Comparison of ENCODE assay signal across 8 cellular contexts in genomic region chrX:72573158-72573511, GRCh38. TPM values are rescaled to one million over a fixed set of nuclear protein-coding genes. Genes with fewer than 3 reads are reported as not detected.
DNase-seq lines count a peak whose midpoint lies in the region; ATAC-seq and TF ChIP-seq lines count a peak whose summit lies in the region.

No MANE protein-coding gene starts in this region.

- peaks cover 6% of the 10 kb centered on the region for H3K27me3 Mint-ChIP-seq in osteocyte (ENCODE audit: unreplicated experiment)

- H3K27ac ChIP-seq in 22Rv1, result peak overlapping the region; percentile 59
- H3K27ac ChIP-seq in dorsolateral prefrontal cortex, result peak overlapping the region in 38 of 59 donors; percentile 61 to 91 (median 80)
- H3K27ac ChIP-seq in caudate nucleus (ENCODE audit: low read depth, low read length), result no peak overlapping the region

- H3K27me3 ChIP-seq in dorsolateral prefrontal cortex, result peaks cover 0 to 63% (median 18%) of the 10 kb centered on the region in 45 donors

- H3K4me1 Mint-ChIP-seq in osteocyte (ENCODE audit: unreplicated experiment), result peaks cover 6% of the 10 kb centered on the region

- ATAC-seq in GM19397 (IDR thresholded peaks at IDR 0.05; ENCODE audit: unreplicated experiment), result peak; percentile 19
- ATAC-seq in HG03571 (IDR thresholded peaks at IDR 0.05; ENCODE audit: unreplicated experiment), result peak; percentile 6

- H3K9me3 Mint-ChIP-seq in osteocyte (ENCODE audit: unreplicated experiment), result peaks cover 4% of the 10 kb centered on the region

- intact Hi-C loops in dorsolateral prefrontal cortex (cut with DNase I), result no loop called here

- TF ChIP-seq CTCF in 22Rv1 (IDR thresholded peaks at IDR 0.05), result peak; percentile 16; the same call in 1 of the 2 replicates
- TF ChIP-seq CTCF in dorsolateral prefrontal cortex (IDR thresholded peaks at IDR 0.05 in 54 of 56, conservative IDR thresholded peaks at IDR 0.05 in 2 of 56; ENCODE audit: low read depth in 1 of 56, partially characterized antibody in 56 of 56), result peak in 5 of 56 donors; percentile 3 to 13 (median 7)
- no peak for TF ChIP-seq CTCF in osteocyte (IDR thresholded peaks at IDR 0.05)

- peak overlapping the region in 58 of 59 donors; percentile 33 to 75 (median 61) for H3K4me3 ChIP-seq in dorsolateral prefrontal cortex

- H3K36me3 Mint-ChIP-seq in osteocyte (ENCODE audit: unreplicated experiment), result no peaks in the 10 kb centered on the region

- peak overlapping the region; percentile 89 for H3K27ac Mint-ChIP-seq in osteocyte (ENCODE audit: unreplicated experiment)

- H3K4me3 Mint-ChIP-seq in osteocyte (ENCODE audit: unreplicated experiment), result peak overlapping the region; percentile 83

- DNase-seq in dorsolateral prefrontal cortex (no peak), osteocyte (ENCODE audit: extremely low spot score, unreplicated experiment) (no peak), COR-L47 (lab: John Stamatoyannopoulos, UW) (no peak), caudate nucleus (lab: John Stamatoyannopoulos, UW) (no peak)
- no peak for DNase-seq in activated effector memory CD4-positive, alpha-beta T cell treated with Interleukin-2 at 50 U/mL for 16 hours

RNA-seq across cellular contexts. Expression of gene HDAC8, which starts 0.5 kb away (rescaled TPM):
- 10 to 100 TPM; 34.5 to 64.0 (median 48.6) TPM for total RNA-seq in dorsolateral prefrontal cortex
- total RNA-seq in osteocyte, result 30.1 and 30.7 TPM in 2 replicates
